Comparison of ENCODE assay signal across 10 cellular contexts in genomic region chr16:7085776-7086175, GRCh38.
"Had no signal": no experiment of that assay in that cellular context is flagged by ENCODE, and none has a peak within 500 bp of the region (broad histone marks: within the 10 kb centered on the region; RNA-seq: fewer than 3 reads in every experiment).

No MANE protein-coding gene starts in this region.

- DNase-seq: GM23248, GOT3, H7, H9, HFFc6 had no signal

- FAIRE-seq: H1, H54 had no signal

- ATAC-seq: GM23338, HCT116 had no signal

- H3K4me3 ChIP-seq: GM23248, GM23338, HAP-1 had no signal

- H3K36me3 ChIP-seq: HAP-1 had no signal
